Comparison of ENCODE assay signal across 28 cellular contexts in the genomic region with DNA sequence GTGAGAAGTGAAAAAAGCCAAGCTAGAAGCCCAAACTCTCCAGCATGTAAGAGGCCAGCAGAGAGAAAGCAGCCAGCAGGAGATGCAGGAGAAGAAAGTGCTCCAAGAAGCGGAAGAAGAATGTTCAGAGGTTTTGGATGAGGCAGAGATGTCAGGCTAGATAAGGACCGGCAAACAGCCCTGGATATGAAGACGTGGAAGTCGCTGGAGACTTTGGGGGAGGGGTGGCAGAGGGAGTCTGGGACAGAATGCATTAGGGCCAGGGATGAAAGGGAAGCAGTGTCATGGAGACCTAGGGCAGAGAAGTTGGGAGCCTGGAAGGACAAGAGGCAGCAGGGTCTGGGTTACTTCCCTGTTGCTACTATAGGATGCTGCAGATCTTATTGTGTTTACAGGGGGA. TPM values are rescaled to one million over a fixed set of nuclear protein-coding genes. Genes with fewer than 3 reads are reported as not detected.
"Had no signal": no experiment of that assay in that cellular context is flagged by ENCODE, and none has a peak within 500 bp of the region (broad histone marks: within the 10 kb centered on the region; RNA-seq: fewer than 3 reads in every experiment).

No MANE protein-coding gene starts in this region.

- H3K27me3 ChIP-seq: ascending aorta had no signal

- DNase-seq: activated CD4-positive, alpha-beta memory T cell treated with anti-CD3 and anti-CD28 coated beads for 36 hours; activated CD4-positive, alpha-beta T cell treated with anti-CD3 and anti-CD28 coated beads for 36 hours; activated CD4-positive, alpha-beta T cell treated with anti-CD3 and anti-CD28 coated beads, Interleukin-2, amount 10 ng/mL, durations not matched to agents 24 days and 14 days; activated CD4-positive, CD25-positive, alpha-beta regulatory T cell; activated CD4-positive, CD25-positive, alpha-beta regulatory T cell treated with anti-CD3 and anti-CD28 coated beads, Interleukin-2, amount 50 U/mL, for 72 hours; activated CD8-positive, alpha-beta memory T cell treated with anti-CD3 and anti-CD28 coated beads, Interleukin-2, amount 50 U/mL, for 48 hours; activated gamma-delta T cell; activated naive CD4-positive, alpha-beta T cell; activated naive CD4-positive, alpha-beta T cell treated with anti-CD3 and anti-CD28 coated beads, Interleukin-2, amount 10 ng/mL, durations not matched to agents 7 days and 5 days; activated naive CD8-positive, alpha-beta T cell treated with anti-CD3 and anti-CD28 coated beads, Interleukin-2, amount 10 ng/mL, durations not matched to agents 7 days and 5 days; activated T-cell treated with anti-CD3 and anti-CD28 coated beads for 4 hours; activated T-cell treated with anti-CD3 and anti-CD28 coated beads, Interleukin-2, amount 50 U/mL, for 24 hours; activated T-cell treated with anti-CD3 and anti-CD28 coated beads, Interleukin-2, amount 50 U/mL, for 72 hours; central memory CD4-positive, alpha-beta T cell; cerebellar nuclear complex; colonic mucosa; effector CD8-positive, alpha-beta T cell; esophagus squamous epithelium; foreskin melanocyte; heart right ventricle; T-helper 2 cell had no signal

- H3K36me3 ChIP-seq: ascending aorta, breast epithelium, cardiac muscle cell, colonic mucosa, esophagus squamous epithelium, gastroesophageal sphincter, heart right ventricle had no signal

- H3K27ac ChIP-seq: ascending aorta, breast epithelium, cardiac muscle cell, colonic mucosa, epithelial cell of prostate, esophagus squamous epithelium, gastroesophageal sphincter, heart right ventricle had no signal

- H3K9me3 ChIP-seq: ascending aorta, breast epithelium, colonic mucosa, esophagus squamous epithelium, gastroesophageal sphincter, heart right ventricle had no signal

- H3K4me3 ChIP-seq: ascending aorta, breast epithelium, cardiac muscle cell, colonic mucosa, esophagus squamous epithelium, gastroesophageal sphincter, heart right ventricle had no signal

- ATAC-seq: activated CD4-positive, alpha-beta T cell treated with anti-CD3 and anti-CD28 coated beads for 36 hours; activated naive CD4-positive, alpha-beta T cell treated with anti-CD3 and anti-CD28 coated beads, Interleukin-2, amount 50 U/mL, for 72 hours; activated T-cell treated with anti-CD3 and anti-CD28 coated beads, Interleukin-2, amount 50 U/mL, for 72 hours; gastroesophageal sphincter; heart right ventricle had no signal

- H3K36me3 Mint-ChIP-seq: activated CD4-positive, alpha-beta memory T cell treated with anti-CD3 and anti-CD28 coated beads for 36 hours; activated naive CD4-positive, alpha-beta T cell treated with anti-CD3 and anti-CD28 coated beads, Interleukin-2, amount 10 ng/mL, durations not matched to agents 7 days and 5 days; activated naive CD8-positive, alpha-beta T cell treated with anti-CD3 and anti-CD28 coated beads, Interleukin-2, amount 10 ng/mL, durations not matched to agents 7 days and 5 days; brain had no signal

- H3K4me1 ChIP-seq: colonic mucosa had no signal

- H3K27ac Mint-ChIP-seq: activated CD4-positive, alpha-beta memory T cell treated with anti-CD3 and anti-CD28 coated beads for 36 hours; activated CD4-positive, alpha-beta T cell treated with anti-CD3 and anti-CD28 coated beads for 36 hours; activated CD4-positive, alpha-beta T cell treated with anti-CD3 and anti-CD28 coated beads, Interleukin-2, amount 10 ng/mL, durations not matched to agents 24 days and 14 days; activated naive CD4-positive, alpha-beta T cell treated with anti-CD3 and anti-CD28 coated beads, Interleukin-2, amount 10 ng/mL, durations not matched to agents 7 days and 5 days; activated naive CD4-positive, alpha-beta T cell treated with anti-CD3 and anti-CD28 coated beads, Interleukin-2, amount 50 U/mL, for 72 hours; activated naive CD8-positive, alpha-beta T cell treated with anti-CD3 and anti-CD28 coated beads, Interleukin-2, amount 10 ng/mL, durations not matched to agents 7 days and 5 days; activated T-cell treated with anti-CD3 and anti-CD28 coated beads, Interleukin-2, amount 50 U/mL, for 24 hours; activated T-cell treated with anti-CD3 and anti-CD28 coated beads, Interleukin-2, amount 50 U/mL, for 72 hours had no signal

- H3K4me3 Mint-ChIP-seq: activated CD4-positive, alpha-beta memory T cell treated with anti-CD3 and anti-CD28 coated beads for 36 hours; activated CD4-positive, alpha-beta T cell treated with anti-CD3 and anti-CD28 coated beads for 36 hours; activated CD4-positive, alpha-beta T cell treated with anti-CD3 and anti-CD28 coated beads, Interleukin-2, amount 10 ng/mL, durations not matched to agents 24 days and 14 days; activated naive CD4-positive, alpha-beta T cell treated with anti-CD3 and anti-CD28 coated beads, Interleukin-2, amount 10 ng/mL, durations not matched to agents 7 days and 5 days; activated naive CD8-positive, alpha-beta T cell treated with anti-CD3 and anti-CD28 coated beads, Interleukin-2, amount 10 ng/mL, durations not matched to agents 7 days and 5 days; activated T-cell treated with anti-CD3 and anti-CD28 coated beads, Interleukin-2, amount 50 U/mL, for 24 hours; activated T-cell treated with anti-CD3 and anti-CD28 coated beads, Interleukin-2, amount 50 U/mL, for 72 hours; brain had no signal

- H3K9me3 Mint-ChIP-seq: activated CD4-positive, alpha-beta memory T cell treated with anti-CD3 and anti-CD28 coated beads for 36 hours; activated CD4-positive, alpha-beta T cell treated with anti-CD3 and anti-CD28 coated beads, Interleukin-2, amount 10 ng/mL, durations not matched to agents 24 days and 14 days; activated naive CD4-positive, alpha-beta T cell treated with anti-CD3 and anti-CD28 coated beads, Interleukin-2, amount 10 ng/mL, durations not matched to agents 7 days and 5 days; activated naive CD4-positive, alpha-beta T cell treated with anti-CD3 and anti-CD28 coated beads, Interleukin-2, amount 50 U/mL, for 72 hours; activated naive CD8-positive, alpha-beta T cell treated with anti-CD3 and anti-CD28 coated beads, Interleukin-2, amount 10 ng/mL, durations not matched to agents 7 days and 5 days; activated T-cell treated with anti-CD3 and anti-CD28 coated beads, Interleukin-2, amount 50 U/mL, for 24 hours; activated T-cell treated with anti-CD3 and anti-CD28 coated beads, Interleukin-2, amount 50 U/mL, for 72 hours; brain had no signal

RNA-seq across cellular contexts. Expression of gene SCUBE3, which starts 5.3 kb away (rescaled TPM):
- total RNA-seq: activated CD4-positive, alpha-beta T cell treated with anti-CD3 and anti-CD28 coated beads for 36 hours had no signal
